ENCODE assay signal across 21 cellular contexts in genomic region chr2:65782186-65782585, GRCh38.
DNase-seq lines count a peak whose midpoint lies in the region; ATAC-seq and TF ChIP-seq lines count a peak whose summit lies in the region.
"Had no signal": no experiment of that assay in that cellular context is flagged by ENCODE, and none has a peak within 500 bp of the region (broad histone marks: within the 10 kb centered on the region; RNA-seq: fewer than 3 reads in every experiment).

No MANE protein-coding gene starts in this region.

- no peak for TF ChIP-seq POLR2A in right lobe of liver (IDR thresholded peaks at IDR 0.05)

- H3K27ac ChIP-seq in epithelial cell of prostate, result peak overlapping the region; percentile 76
- H3K27ac ChIP-seq in right lobe of liver, result peak overlapping the region in 2 of 3 donors; percentile 38 to 51
- no peak overlapping the region for H3K27ac ChIP-seq in upper lobe of right lung
- no peak overlapping the region for H3K27ac ChIP-seq in WERI-Rb-1

- H3K9me3 ChIP-seq in right lobe of liver (no peaks in the 10 kb centered on the region), upper lobe of right lung (no peaks in the 10 kb centered on the region), WERI-Rb-1 (ENCODE audit: severe bottlenecking) (no peaks in the 10 kb centered on the region)
- H3K9me3 ChIP-seq: BE2C had no signal

- intact Hi-C loops in right lobe of liver (cut with DNase I) (no loop called here), upper lobe of right lung (cut with DNase I) (no loop called here)

- TF ChIP-seq CTCF in right lobe of liver (IDR thresholded peaks at IDR 0.05) (no peak), upper lobe of right lung (IDR thresholded peaks at IDR 0.05) (no peak), WERI-Rb-1 (IDR thresholded peaks at IDR 0.05; ENCODE audit: low read depth, low read length) (no peak)

- WGBS in right lobe of liver (ENCODE audit: insufficient coverage, low coverage, low lambda C conversion rate, missing lambda C conversion rate), result 7% methylated on average over 1 of the region's 1 CpG

- ATAC-seq in right lobe of liver (peak in 3 of 4 donors; percentile 46 to 89 (median 85)), upper lobe of right lung (no peak)
- ATAC-seq: HCT116 had no signal

- H3K27me3 ChIP-seq in right lobe of liver (no peaks in the 10 kb centered on the region), upper lobe of right lung (no peaks in the 10 kb centered on the region), WERI-Rb-1 (ENCODE audit: insufficient read depth, low read depth, severe bottlenecking) (peaks cover 61% of the 10 kb centered on the region)
- H3K27me3 ChIP-seq: BE2C had no signal

- DNase-seq in NCI-H1694 (lab: John Stamatoyannopoulos, UW) (peak; percentile 19), NCI-H1694 treated with DMSO at 0.1 percent for 48 hours (lab: John Stamatoyannopoulos, UW) (no peak), NCI-H446 treated with DMSO at 0.1 percent for 48 hours (lab: John Stamatoyannopoulos, UW) (peak; percentile 61), epithelial cell of prostate (ENCODE audit: low read depth, low spot score) (no peak), right lobe of liver (no peak), T-helper 2 cell (no peak), upper lobe of right lung (no peak), WERI-Rb-1 (no peak)
- DNase-seq: 8988T; BE2C; C1 segment of cervical spinal cord; CD4-positive, CD25-positive, alpha-beta regulatory T cell; CD8-positive, alpha-beta memory T cell; COR-L47; DMS153; DMS79 treated with DMSO at 0.1 percent for 48 hours; GF-D8; GOT3; H7; HFFc6 had no signal

- H3K4me3 ChIP-seq in right lobe of liver (no peak overlapping the region), upper lobe of right lung (no peak overlapping the region), WERI-Rb-1 (ENCODE audit: low read depth, low read length) (no peak overlapping the region)

- H3K4me1 ChIP-seq in right lobe of liver (no peaks in the 10 kb centered on the region), upper lobe of right lung (no peaks in the 10 kb centered on the region)
- H3K4me1 ChIP-seq: BE2C had no signal

- no peaks in the 10 kb centered on the region for H3K36me3 ChIP-seq in right lobe of liver
- no peaks in the 10 kb centered on the region for H3K36me3 ChIP-seq in upper lobe of right lung
- H3K36me3 ChIP-seq in WERI-Rb-1, result no peaks in the 10 kb centered on the region
- H3K36me3 ChIP-seq: BE2C had no signal

Comparison
In these comparisons a context has a peak if more than half of its experiments do, and no peak if none do; other contexts are left out.
1. DNase-seq: peak in NCI-H1694 (single experiment) and NCI-H446 treated with DMSO at 0.1 percent for 48 hours (single experiment); none in NCI-H1694 treated with DMSO at 0.1 percent for 48 hours (single experiment), epithelial cell of prostate (single experiment), right lobe of liver (0 of 3), T-helper 2 cell (0 of 5), upper lobe of right lung (single experiment) and WERI-Rb-1 (single experiment).
2. H3K27ac ChIP-seq: peak in epithelial cell of prostate (single experiment) and right lobe of liver (2 of 3); none in upper lobe of right lung (single experiment) and WERI-Rb-1 (single experiment).